ENCODE assay signal across 8 cellular contexts in the genomic region with DNA sequence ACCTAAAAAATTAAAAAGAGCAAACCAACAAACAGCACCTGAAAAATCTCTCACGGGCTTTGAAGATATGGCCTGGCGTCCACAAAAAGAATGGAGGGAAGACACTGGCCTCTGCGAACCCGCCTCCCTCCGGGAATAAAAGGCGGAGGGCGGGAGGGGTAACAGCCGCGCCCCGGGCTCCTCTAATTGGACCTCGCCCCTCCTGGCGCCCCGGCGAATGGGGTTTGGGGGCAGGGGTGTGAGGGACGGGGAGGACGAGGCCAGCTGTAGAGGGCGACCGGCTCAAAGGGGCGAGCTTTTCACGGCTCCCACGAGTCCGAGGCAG. TPM values are rescaled to one million over a fixed set of nuclear protein-coding genes. Genes with fewer than 3 reads are reported as not detected.
DNase-seq lines count a peak whose midpoint lies in the region; ATAC-seq and TF ChIP-seq lines count a peak whose summit lies in the region.

No MANE protein-coding gene starts in this region.

- H3K4me2 ChIP-seq in neural progenitor cell = peak overlapping the region; percentile 87

- CTCF ChIA-PET in activated CD8-positive, alpha-beta T cell treated with anti-CD3 and anti-CD28 coated beads, Interleukin-2, amount 10 ng/mL, durations not matched to agents 7 days and 5 days (lab: Charles Lee) = interaction anchor here (1.1 kb wide), 1 partner anchor 149 kb away, joined by 3 read pairs; no protein-coding TSS in a partner anchor

- POLR2A ChIA-PET in activated CD8-positive, alpha-beta T cell treated with anti-CD3 and anti-CD28 coated beads, Interleukin-2, amount 10 ng/mL, durations not matched to agents 7 days and 5 days (lab: Charles Lee) = interaction anchor here (1.5 kb wide), 1 partner anchor 558 kb away, joined by 4 read pairs; no protein-coding TSS in a partner anchor

- H3K9me3 Mint-ChIP-seq in activated CD8-positive, alpha-beta T cell treated with anti-CD3 and anti-CD28 coated beads, Interleukin-2, amount 10 ng/mL, durations not matched to agents 7 days and 5 days (ENCODE audit: insufficient read depth) = no peaks in the 10 kb centered on the region
- no peaks in the 10 kb centered on the region for H3K9me3 Mint-ChIP-seq in neural progenitor cell

- ATAC-seq in GM19043 (IDR thresholded peaks at IDR 0.05; ENCODE audit: low read depth, unreplicated experiment) (peak; percentile 52), HG03159 (IDR thresholded peaks at IDR 0.05; ENCODE audit: unreplicated experiment) (peak; percentile 42), HG03469 (IDR thresholded peaks at IDR 0.05; ENCODE audit: unreplicated experiment) (no peak)
- ATAC-seq in activated CD8-positive, alpha-beta T cell treated with anti-CD3 and anti-CD28 coated beads, Interleukin-2, amount 10 ng/mL, durations not matched to agents 7 days and 5 days = peak; percentile 57

- H3K27me3 ChIP-seq in neural progenitor cell = no peaks in the 10 kb centered on the region

- no peaks in the 10 kb centered on the region for H3K36me3 ChIP-seq in neural progenitor cell

- H3K36me3 Mint-ChIP-seq in activated CD8-positive, alpha-beta T cell treated with anti-CD3 and anti-CD28 coated beads, Interleukin-2, amount 10 ng/mL, durations not matched to agents 7 days and 5 days (ENCODE audit: low read depth) = peaks cover 2% of the 10 kb centered on the region
- H3K36me3 Mint-ChIP-seq in neural progenitor cell = peaks cover 5% of the 10 kb centered on the region

- H4K20me1 ChIP-seq in neural progenitor cell (ENCODE audit: low read depth) = no peaks in the 10 kb centered on the region

- H3K9ac ChIP-seq in neural progenitor cell = no peak overlapping the region

- peak overlapping the region; percentile 43 for H2AFZ ChIP-seq in neural progenitor cell (replicated peaks)

- H3K4me1 ChIP-seq in neural progenitor cell = peaks cover 21% of the 10 kb centered on the region

- peaks cover 29% of the 10 kb centered on the region for H3F3A ChIP-seq in neural progenitor cell (ENCODE audit: low read depth)

- peak overlapping the region; percentile 64 for H3K27ac Mint-ChIP-seq in activated CD8-positive, alpha-beta T cell treated with anti-CD3 and anti-CD28 coated beads, Interleukin-2, amount 10 ng/mL, durations not matched to agents 7 days and 5 days
- peak overlapping the region; percentile 93 for H3K27ac Mint-ChIP-seq in neural progenitor cell

- peaks cover 3% of the 10 kb centered on the region for H3K27me3 Mint-ChIP-seq in activated CD8-positive, alpha-beta T cell treated with anti-CD3 and anti-CD28 coated beads, Interleukin-2, amount 10 ng/mL, durations not matched to agents 7 days and 5 days (ENCODE audit: low read depth)
- H3K27me3 Mint-ChIP-seq in neural progenitor cell (ENCODE audit: insufficient read depth, low read depth) = peaks cover 5% of the 10 kb centered on the region

- peak overlapping the region; percentile 91 for H3K4me3 ChIP-seq in fibroblast of villous mesenchyme (ENCODE audit: low read depth, low read length)
- H3K4me3 ChIP-seq in neural progenitor cell = peak overlapping the region; percentile 73

- H3K27ac ChIP-seq in neural progenitor cell = peak overlapping the region; percentile 99

- H3K9me3 ChIP-seq in neural progenitor cell (ENCODE audit: low read depth) = no peaks in the 10 kb centered on the region

- peak overlapping the region; percentile 91 for H3K4me3 Mint-ChIP-seq in activated CD8-positive, alpha-beta T cell treated with anti-CD3 and anti-CD28 coated beads, Interleukin-2, amount 10 ng/mL, durations not matched to agents 7 days and 5 days
- peak overlapping the region; percentile 90 for H3K4me3 Mint-ChIP-seq in neural progenitor cell

- H3K4me1 Mint-ChIP-seq in activated CD8-positive, alpha-beta T cell treated with anti-CD3 and anti-CD28 coated beads, Interleukin-2, amount 10 ng/mL, durations not matched to agents 7 days and 5 days (ENCODE audit: low read depth) = peaks cover 19% of the 10 kb centered on the region
- H3K4me1 Mint-ChIP-seq in neural progenitor cell = peaks cover 32% of the 10 kb centered on the region

- TF ChIP-seq CTCF in fibroblast of villous mesenchyme (IDR thresholded peaks at IDR 0.05; ENCODE audit: insufficient read depth, low read depth, low read length) (no peak), neural progenitor cell (IDR thresholded peaks at IDR 0.05) (no peak)

- peak; percentile 94 for DNase-seq in DMS 273 (lab: John Stamatoyannopoulos, UW; ENCODE audit: unreplicated experiment)
- DNase-seq in NCI-H2171 (lab: John Stamatoyannopoulos, UW) = peak; percentile 78
- no peak for DNase-seq in activated CD8-positive, alpha-beta T cell treated with anti-CD3 and anti-CD28 coated beads, Interleukin-2, amount 10 ng/mL, durations not matched to agents 7 days and 5 days
- peak; percentile 80 for DNase-seq in fibroblast of villous mesenchyme (ENCODE audit: low read depth)
- DNase-seq in neural progenitor cell (ENCODE audit: low spot score) = peak; percentile 96

- peaks cover 46% of the 10 kb centered on the region for H3K79me2 ChIP-seq in neural progenitor cell (ENCODE audit: low read depth)

RNA-seq across cellular contexts. Expression of a gene that starts 0.8 kb away (rescaled TPM):
- 10 to 100 TPM; 18.2 to 19.0 TPM for total RNA-seq in activated CD8-positive, alpha-beta T cell treated with anti-CD3 and anti-CD28 coated beads, Interleukin-2, amount 10 ng/mL, durations not matched to agents 7 days and 5 days
- total RNA-seq in fibroblast of villous mesenchyme (3.9 and 7.8 TPM in 2 replicates), neural progenitor cell (ENCODE audit: low replicate concordance) (27.0 and 49.6 TPM in 2 replicates)
